ENCODE assay signal across 6 cellular contexts in genomic region chr1:83239568-83239967, GRCh38.
DNase-seq lines count a peak whose midpoint lies in the region; FAIRE-seq and TF ChIP-seq lines count a peak whose summit lies in the region.
"Not testable (repeated sequence)": the region's sequence is repeated elsewhere in the genome, so short reads cannot be mapped to it uniquely, and the experiment has no call there.

No MANE protein-coding gene starts in this region.

- FAIRE-seq in G401.6 (lab: Jason Lieb, UNC) (peak; percentile 96), TTC549 (lab: Jason Lieb, UNC) (peak; percentile 94), colon (lab: Jason Lieb, UNC) (peak; percentile 99), frontal cortex (lab: Jason Lieb, UNC) (peak; percentile 97), kidney (lab: Jason Lieb, UNC) (peak; percentile 98), small intestine (lab: Jason Lieb, UNC) (peak; percentile 98)

- not testable (repeated sequence) for H3K4me3 ChIP-seq in kidney (ENCODE audit: low read length in 2 of 2); small intestine (ENCODE audit: low read depth in 1 of 2, low read length in 2 of 2)

- not testable (repeated sequence) for H3K27me3 ChIP-seq in small intestine (ENCODE audit: control insufficient read depth in 2 of 2, insufficient read depth in 2 of 2, low read length in 2 of 2)

- not testable (repeated sequence) for H3K9ac ChIP-seq in kidney (ENCODE audit: low read length in 2 of 2)

- DNase-seq in frontal cortex (ENCODE audit: low spot score in 2 of 2); kidney; small intestine: not testable (repeated sequence)

- not testable (repeated sequence) for TF ChIP-seq CTCF in kidney (IDR thresholded peaks at IDR 0.05; ENCODE audit: borderline replicate concordance, extremely low read depth, insufficient read depth)

- intact Hi-C loops in kidney (cut with DNase I): not testable (repeated sequence)

- H3K9me3 ChIP-seq in kidney (ENCODE audit: control insufficient read depth in 1 of 2, low read length in 2 of 2); small intestine (ENCODE audit: control insufficient read depth, low read depth): not testable (repeated sequence)

- H3K27ac ChIP-seq in kidney (ENCODE audit: low read depth in 2 of 2, low read length in 2 of 2); small intestine (ENCODE audit: low read depth in 1 of 2, low read length in 1 of 2): not testable (repeated sequence)

- H3K4me1 ChIP-seq in kidney (ENCODE audit: control insufficient read depth in 1 of 2, insufficient read depth in 1 of 2, low read depth in 1 of 2, low read length in 2 of 2); small intestine (ENCODE audit: control insufficient read depth in 2 of 2, insufficient read depth in 1 of 2, low read depth in 1 of 2, low read length in 1 of 2): not testable (repeated sequence)

- H3K36me3 ChIP-seq in kidney (ENCODE audit: control insufficient read depth in 1 of 2, insufficient read depth in 2 of 2, low read length in 2 of 2); small intestine (ENCODE audit: control insufficient read depth in 2 of 2, insufficient read depth in 2 of 2, low read length in 2 of 2): not testable (repeated sequence)
